ENCODE assay signal across 14 cellular contexts in genomic region chr13:107266657-107267056, GRCh38.
"Had no signal": no experiment of that assay in that cellular context is flagged by ENCODE, and none has a peak within 500 bp of the region (broad histone marks: within the 10 kb centered on the region; RNA-seq: fewer than 3 reads in every experiment).

No MANE protein-coding gene starts in this region.

- H3K9me3 ChIP-seq: esophagus muscularis mucosa, lower lobe of right lung, ovary, stomach, testis, upper lobe of right lung had no signal

- H3K36me3 ChIP-seq: esophagus muscularis mucosa, lower lobe of right lung, ovary, stomach, upper lobe of right lung had no signal

- ATAC-seq: left colon, lower lobe of right lung, upper lobe of right lung had no signal

- H3K27me3 ChIP-seq: ovary, stomach, testis, upper lobe of right lung had no signal

- H3K4me1 ChIP-seq: esophagus muscularis mucosa, lower lobe of right lung, stomach, testis, upper lobe of right lung had no signal

- H3K27ac ChIP-seq: esophagus muscularis mucosa, lower lobe of right lung, ovary, stomach, testis, upper lobe of right lung had no signal

- DNase-seq: activated CD4-positive, CD25-positive, alpha-beta regulatory T cell treated with anti-CD3 and anti-CD28 coated beads, Interleukin-2, amount 50 U/mL, for 72 hours; activated naive CD4-positive, alpha-beta T cell; activated T-cell treated with anti-CD3 and anti-CD28 coated beads for 4 hours; foreskin melanocyte; left colon; lower lobe of right lung; midbrain; ovary; stimulated activated CD4-positive, alpha-beta T cell treated with anti-CD3 and anti-CD28 coated beads, Interleukin-12 subunit alpha, Interleukin-12 subunit beta, amount 100 ng/mL, for 4 hours; stimulated activated CD4-positive, alpha-beta T cell treated with anti-CD3 and anti-CD28 coated beads, Interleukin-2, amount 100 ng/mL, for 24 hours; stomach; testis; upper lobe of right lung had no signal

- H3K4me3 ChIP-seq: esophagus muscularis mucosa, lower lobe of right lung, ovary, stomach, testis, upper lobe of right lung had no signal
